Comparison of ENCODE assay signal across 14 cellular contexts in the genomic region with DNA sequence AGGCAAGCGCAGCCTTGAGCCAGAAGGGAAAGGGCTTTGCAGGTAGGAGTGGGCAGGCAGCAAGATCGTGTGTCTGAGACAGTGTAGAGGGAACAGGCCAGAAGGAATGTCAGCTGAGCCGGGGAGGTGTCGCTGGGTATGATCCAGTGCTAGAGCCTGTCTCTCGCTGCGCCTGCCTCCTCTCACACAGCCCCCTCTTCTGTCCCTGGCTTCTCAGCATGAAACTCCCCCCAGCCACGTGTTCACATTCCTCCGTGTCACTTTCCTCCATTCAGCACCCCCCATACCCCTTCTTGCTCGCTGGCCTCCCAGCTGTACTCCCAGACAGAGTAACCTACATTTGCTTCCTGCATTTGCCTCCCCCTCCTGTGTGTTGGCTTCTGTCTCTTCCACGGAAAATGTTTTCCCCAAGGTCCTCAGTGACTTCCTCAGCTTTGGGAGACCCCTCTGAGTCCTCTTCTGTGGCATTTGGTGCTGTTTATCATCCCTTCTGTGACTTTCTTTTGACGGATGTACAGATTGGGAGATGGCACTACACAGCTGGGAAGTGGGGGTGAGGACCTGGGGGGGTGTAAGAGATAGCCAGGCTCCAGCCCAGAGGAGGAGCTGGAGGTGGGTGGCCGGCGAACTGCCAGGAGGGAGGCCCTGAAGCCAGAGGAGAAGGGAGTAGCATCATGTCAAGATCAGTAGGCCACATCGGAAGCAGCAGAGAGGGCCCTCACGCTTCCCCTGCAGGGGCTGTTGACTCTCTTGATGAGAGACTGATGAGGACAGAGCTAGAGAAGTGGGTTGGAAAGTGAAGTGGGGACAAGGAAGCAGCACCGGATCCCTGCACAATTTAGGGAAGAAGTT. TPM values are rescaled to one million over a fixed set of nuclear protein-coding genes. Genes with fewer than 3 reads are reported as not detected.
DNase-seq lines count a peak whose midpoint lies in the region; ATAC-seq lines count a peak whose summit lies in the region.
"Had no signal": no experiment of that assay in that cellular context is flagged by ENCODE, and none has a peak within 500 bp of the region (broad histone marks: within the 10 kb centered on the region; RNA-seq: fewer than 3 reads in every experiment).

No MANE protein-coding gene starts in this region.

- peak overlapping the region; percentile 26 for H3K27ac Mint-ChIP-seq in stimulated activated naive CD8-positive, alpha-beta T cell treated with anti-CD3 and anti-CD28 coated beads, Interleukin-15, Interleukin-2, amounts not matched to agents 100 ng/mL and 50 ng/mL, for 24 hours
- H3K27ac Mint-ChIP-seq: memory B cell had no signal

- H3K9me3 Mint-ChIP-seq in stimulated activated naive CD8-positive, alpha-beta T cell treated with anti-CD3 and anti-CD28 coated beads, Interleukin-15, Interleukin-2, amounts not matched to agents 100 ng/mL and 50 ng/mL, for 24 hours: no peaks in the 10 kb centered on the region
- H3K9me3 Mint-ChIP-seq: memory B cell had no signal

- H3K4me1 Mint-ChIP-seq in stimulated activated naive CD8-positive, alpha-beta T cell treated with anti-CD3 and anti-CD28 coated beads, Interleukin-15, Interleukin-2, amounts not matched to agents 100 ng/mL and 50 ng/mL, for 24 hours (ENCODE audit: low read depth): peaks cover 10% of the 10 kb centered on the region

- intact Hi-C loops in left cardiac atrium (cut with DNase I): no loop called here

- H3K27me3 Mint-ChIP-seq in stimulated activated naive CD8-positive, alpha-beta T cell treated with anti-CD3 and anti-CD28 coated beads, Interleukin-15, Interleukin-2, amounts not matched to agents 100 ng/mL and 50 ng/mL, for 24 hours: no peaks in the 10 kb centered on the region
- H3K27me3 Mint-ChIP-seq: memory B cell had no signal

- peak overlapping the region; percentile 24 for H2AFZ ChIP-seq in neuronal stem cell (ENCODE audit: low read length)

- no peak overlapping the region for H2BK15ac ChIP-seq in neuronal stem cell (ENCODE audit: low read length)

- no peaks in the 10 kb centered on the region for H3K9me3 ChIP-seq in neuronal stem cell (replicated peaks in 1 of 2; ENCODE audit: control insufficient read depth in 2 of 2, insufficient read depth in 1 of 2, low read depth in 1 of 2, low read length in 2 of 2)
- H3K9me3 ChIP-seq: transverse colon had no signal

- H2BK5ac ChIP-seq in neuronal stem cell (ENCODE audit: low read length): no peak overlapping the region

- H3K14ac ChIP-seq in neuronal stem cell (ENCODE audit: low read length): peak overlapping the region; percentile 25

- peaks cover 8% of the 10 kb centered on the region for H3K36me3 Mint-ChIP-seq in stimulated activated naive CD8-positive, alpha-beta T cell treated with anti-CD3 and anti-CD28 coated beads, Interleukin-15, Interleukin-2, amounts not matched to agents 100 ng/mL and 50 ng/mL, for 24 hours (ENCODE audit: low read depth)

- no peak for ATAC-seq in stimulated activated naive CD8-positive, alpha-beta T cell treated with anti-CD3 and anti-CD28 coated beads, Interleukin-15, Interleukin-2, amounts not matched to agents 100 U/mL and 50 U/mL, for 24 hours
- peak; percentile 93 to 96 for ATAC-seq in left cardiac atrium

- no CpG with 5 or more reads among the region's 16 CpGs for WGBS in neuronal stem cell (ENCODE audit: extremely low coverage in 2 of 2, insufficient read length in 2 of 2, insufficient replicate concordance in 1 of 2), 2 donors

- no peak overlapping the region for H3K23ac ChIP-seq in neuronal stem cell (ENCODE audit: low read depth, low read length, poor library complexity)

- DNase-seq in stimulated activated naive CD8-positive, alpha-beta T cell treated with anti-CD3 and anti-CD28 coated beads, Interleukin-15, Interleukin-2, amounts not matched to agents 100 U/mL and 50 U/mL, for 24 hours: no peak
- peak; percentile 58 for DNase-seq in left cardiac atrium
- peak; percentile 32 for DNase-seq in neuronal stem cell (ENCODE audit: low spot score)
- DNase-seq in NCI-H82 treated with DMSO at 0.1 percent for 48 hours (lab: John Stamatoyannopoulos, UW; ENCODE audit: unreplicated experiment): no peak
- no peak for DNase-seq in NCI-H2029 treated with DMSO at 0.1 percent for 48 hours (lab: John Stamatoyannopoulos, UW)
- DNase-seq in activated gamma-delta T cell (lab: John Stamatoyannopoulos, UW): no peak
- no peak for DNase-seq in NCI-H82 (lab: John Stamatoyannopoulos, UW)
- DNase-seq: activated CD4-positive, alpha-beta T cell treated with anti-CD3 and anti-CD28 coated beads, Interleukin-2, amount 50 U/mL, for 4 hours; NCI-H2171; SHP77 treated with DMSO at 0.1 percent for 48 hours; stimulated activated CD4-positive, alpha-beta T cell treated with anti-CD3 and anti-CD28 coated beads, Interleukin-4, amount 100 ng/mL, for 1 hour; transverse colon had no signal

- no peak overlapping the region for H4K8ac ChIP-seq in neuronal stem cell (ENCODE audit: low read depth, low read length)

- H4K91ac ChIP-seq in neuronal stem cell (ENCODE audit: low read depth, low read length, poor library complexity): no peak overlapping the region

- H3K4me3 Mint-ChIP-seq in stimulated activated naive CD8-positive, alpha-beta T cell treated with anti-CD3 and anti-CD28 coated beads, Interleukin-15, Interleukin-2, amounts not matched to agents 100 ng/mL and 50 ng/mL, for 24 hours: no peak overlapping the region
- H3K4me3 Mint-ChIP-seq: memory B cell had no signal

- no peak overlapping the region for H2AK5ac ChIP-seq in neuronal stem cell (ENCODE audit: low read depth, low read length)

- no peaks in the 10 kb centered on the region for H3K36me3 ChIP-seq in neuronal stem cell (replicated peaks in 1 of 2; ENCODE audit: control insufficient read depth in 2 of 2, insufficient read depth in 2 of 2, low read length in 2 of 2)
- H3K36me3 ChIP-seq: transverse colon had no signal

- peak overlapping the region; percentile 73 for H3K9ac ChIP-seq in neuronal stem cell (ENCODE audit: low read depth, low read length, poor library complexity)

- H3K27ac ChIP-seq in neuronal stem cell (replicated peaks; ENCODE audit: low read length): no peak overlapping the region

- peak overlapping the region; percentile 19 for H3K4me2 ChIP-seq in neuronal stem cell (ENCODE audit: insufficient read depth, low read length, poor library complexity, severe bottlenecking)

- H3K4ac ChIP-seq in neuronal stem cell (ENCODE audit: low read length): no peak overlapping the region

- no peak overlapping the region for H2BK12ac ChIP-seq in neuronal stem cell (ENCODE audit: low read length)

- H3K4me1 ChIP-seq in neuronal stem cell (ENCODE audit: control insufficient read depth in 2 of 2, insufficient read depth in 1 of 2, low read depth in 1 of 2, low read length in 2 of 2): peaks cover 6 to 21% of the 10 kb centered on the region in 2 donors

- no peaks in the 10 kb centered on the region for H3K27me3 ChIP-seq in neuronal stem cell (ENCODE audit: control insufficient read depth in 3 of 3, insufficient read depth in 3 of 3, low read depth in 1 of 3, low read length in 3 of 3)
- H3K27me3 ChIP-seq: transverse colon had no signal

- H3K4me3 ChIP-seq in neuronal stem cell (ENCODE audit: low read length in 2 of 2): no peak overlapping the region
- H3K4me3 ChIP-seq: transverse colon had no signal

- peaks cover 2% of the 10 kb centered on the region for H3K79me1 ChIP-seq in neuronal stem cell (ENCODE audit: low read depth, low read length)

- H3K18ac ChIP-seq in neuronal stem cell (ENCODE audit: low read length): no peak overlapping the region

- H2BK120ac ChIP-seq in neuronal stem cell (ENCODE audit: low read depth, low read length): no peak overlapping the region

RNA-seq across cellular contexts. Expression of a gene that starts 19.2 kb away (rescaled TPM):
- total RNA-seq in left cardiac atrium: 10 to 100 TPM; 14.5 to 15.8 TPM
- 29.5 TPM for polyA plus RNA-seq in neuronal stem cell (2013, experiment 1 of 2)
- 24.9 TPM for polyA plus RNA-seq in neuronal stem cell (2013, experiment 2 of 2)

RNA-seq across cellular contexts. Expression of a gene that starts 24.0 kb away (rescaled TPM):
- 1 to 10 TPM; 1.3 to 2.1 TPM for total RNA-seq in left cardiac atrium
- polyA plus RNA-seq in neuronal stem cell (2013, experiment 1 of 2): 0.07 TPM
- 0.11 TPM for polyA plus RNA-seq in neuronal stem cell (2013, experiment 2 of 2)

RNA-seq across cellular contexts. Expression of a gene that starts 34.1 kb away (rescaled TPM):
- 10 to 100 TPM; 49.3 to 90.2 TPM for total RNA-seq in left cardiac atrium
- polyA plus RNA-seq in neuronal stem cell (2013, experiment 1 of 2): 0.06 TPM
- polyA plus RNA-seq in neuronal stem cell (2013, experiment 2 of 2): 0.01 TPM

RNA-seq across cellular contexts. Expression of a gene that starts 37.0 kb away (rescaled TPM):
- 10 to 100 TPM; 15.4 to 23.1 TPM for total RNA-seq in left cardiac atrium
- 1.5 TPM for polyA plus RNA-seq in neuronal stem cell (2013, experiment 1 of 2)
- polyA plus RNA-seq in neuronal stem cell (2013, experiment 2 of 2): 1.7 TPM

Comparison
In these comparisons a context has a peak if more than half of its experiments do, and no peak if none do; other contexts are left out.
1. DNase-seq: peak in left cardiac atrium (single experiment) and neuronal stem cell (single experiment); none in stimulated activated naive CD8-positive, alpha-beta T cell treated with anti-CD3 and anti-CD28 coated beads, Interleukin-15, Interleukin-2, amounts not matched to agents 100 U/mL and 50 U/mL, for 24 hours (single experiment), NCI-H82 treated with DMSO at 0.1 percent for 48 hours (single experiment), NCI-H2029 treated with DMSO at 0.1 percent for 48 hours (single experiment), activated gamma-delta T cell (single experiment) and NCI-H82 (single experiment).